ENCODE assay signal across 26 cellular contexts in the genomic region with DNA sequence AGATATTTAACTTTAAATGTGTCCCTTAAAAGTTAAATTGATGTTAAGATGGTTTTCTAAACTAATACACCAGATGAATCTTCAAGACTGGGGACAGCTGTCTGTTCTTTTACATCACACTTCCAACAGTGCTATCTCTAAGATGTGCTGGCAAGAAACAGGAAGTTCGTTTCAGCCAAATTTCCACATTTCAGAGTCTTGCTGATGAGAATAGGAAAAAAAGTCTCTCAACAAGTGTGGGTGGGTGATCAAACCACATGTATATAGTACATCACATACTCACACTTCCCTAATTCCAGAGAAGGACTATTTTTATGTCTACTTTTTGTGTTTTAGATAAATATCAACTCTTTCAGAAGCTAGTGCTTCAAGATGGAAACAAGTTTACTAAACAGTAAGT.
DNase-seq lines count a peak whose midpoint lies in the region; ATAC-seq and TF ChIP-seq lines count a peak whose summit lies in the region.
"Had no signal": no experiment of that assay in that cellular context is flagged by ENCODE, and none has a peak within 500 bp of the region (broad histone marks: within the 10 kb centered on the region; RNA-seq: fewer than 3 reads in every experiment).

No MANE protein-coding gene starts in this region.

- no peaks in the 10 kb centered on the region for H3K4me1 ChIP-seq in A673 (ENCODE audit: insufficient read depth, low read length, poor library complexity, severe bottlenecking)
- H3K4me1 ChIP-seq: BE2C, heart right ventricle, stomach, transverse colon had no signal

- intact Hi-C loops in A673 (cut with micrococcal nuclease; ENCODE audit: unreplicated experiment) = no loop called here

- H3K4me3 ChIP-seq in A673 (ENCODE audit: low read depth, low read length, poor library complexity, severe bottlenecking) = no peak overlapping the region
- no peak overlapping the region for H3K4me3 ChIP-seq in choroid plexus epithelial cell (ENCODE audit: low read depth, low read length)
- H3K4me3 ChIP-seq: heart right ventricle, PC-9, stomach, transverse colon had no signal

- no peaks in the 10 kb centered on the region for H3K27me3 ChIP-seq in A673 (replicated peaks; ENCODE audit: insufficient read depth, low read depth, low read length, poor library complexity)
- H3K27me3 ChIP-seq: BE2C, heart right ventricle, neutrophil, stomach, transverse colon had no signal

- CTCF ChIA-PET in A673 (lab: Charles Lee) = no interaction called here

- no TSS peak for BruUV-seq in A673 (replicated peaks; lab: Mats Ljungman, UMichigan)

- in situ Hi-C loops in KBM-7 (cut with MboI; ENCODE audit: low pct_unique_long_range_greater_than_20kb, low sequenced_read_pairs) = no loop called here

- TF ChIP-seq CTCF in A673 (conservative IDR thresholded peaks at IDR 0.05; ENCODE audit: low read depth, low read length) (no peak), choroid plexus epithelial cell (conservative IDR thresholded peaks at IDR 0.05; ENCODE audit: low read depth, low read length) (no peak)

- H3K9me3 ChIP-seq in A673 (ENCODE audit: low read depth, low read length, poor library complexity, severe bottlenecking) = no peaks in the 10 kb centered on the region
- H3K9me3 ChIP-seq: BE2C, neutrophil, transverse colon had no signal

- POLR2A ChIA-PET in A673 (lab: Charles Lee; ENCODE audit: low non-redundant PET) = no interaction called here

- no peaks in the 10 kb centered on the region for H3K36me3 ChIP-seq in A673 (ENCODE audit: insufficient read depth, low read length, poor library complexity, severe bottlenecking)
- H3K36me3 ChIP-seq: BE2C, heart right ventricle, neutrophil, stomach, transverse colon had no signal

- DNase-seq in A673 (ENCODE audit: low spot score) (peak; percentile 0), KBM-7 (peak; percentile 85), SIG-M5 treated with dmso at 0.1 percent for 504 hours (lab: John Stamatoyannopoulos, UW; ENCODE audit: unreplicated experiment) (peak; percentile 90), choroid plexus epithelial cell (ENCODE audit: low read depth) (peak; percentile 35), SHP77 treated with DMSO at 0.1 percent for 48 hours (lab: John Stamatoyannopoulos, UW) (no peak), HT-29 (ENCODE audit: low spot score) (no peak)
- DNase-seq: activated B cell treated with CpG ODN at 0.5 μM for 24 hours; activated CD4-positive, alpha-beta T cell treated with anti-CD3 and anti-CD28 coated beads, Interleukin-2, amount 50 U/mL, for 48 hours; activated CD8-positive, alpha-beta memory T cell treated with anti-CD3 and anti-CD28 coated beads, Interleukin-2, amount 50 U/mL, for 48 hours; BE2C; COR-L47; DMS79; H9; heart right ventricle; mesendoderm; NCI-H1417 treated with DMSO at 0.1 percent for 48 hours; NCI-H774; PC-9; SHP77; stomach; T-helper 2 cell; transverse colon had no signal

- ATAC-seq in HG03432 (IDR thresholded peaks at IDR 0.05; ENCODE audit: unreplicated experiment) (no peak), GM19455 (IDR thresholded peaks at IDR 0.05; ENCODE audit: unreplicated experiment) (no peak)
- ATAC-seq: activated T-helper 17 cell treated with anti-CD3 and anti-CD28 coated beads, Interleukin-2, amount 50 U/mL, for 72 hours; heart right ventricle had no signal

- no peak overlapping the region for H3K27ac ChIP-seq in A673 (ENCODE audit: low read depth, low read length, poor library complexity, severe bottlenecking)
- H3K27ac ChIP-seq: heart right ventricle, neutrophil, PC-9, stomach, transverse colon had no signal

Comparison
In these comparisons a context has a peak if more than half of its experiments do, and no peak if none do; other contexts are left out.
1. DNase-seq: peak in A673 (single experiment), KBM-7 (single experiment), SIG-M5 treated with dmso at 0.1 percent for 504 hours (single experiment) and choroid plexus epithelial cell (single experiment); none in SHP77 treated with DMSO at 0.1 percent for 48 hours (single experiment) and HT-29 (single experiment).